27 cellular contexts compared by ENCODE assay signal in the genomic region with DNA sequence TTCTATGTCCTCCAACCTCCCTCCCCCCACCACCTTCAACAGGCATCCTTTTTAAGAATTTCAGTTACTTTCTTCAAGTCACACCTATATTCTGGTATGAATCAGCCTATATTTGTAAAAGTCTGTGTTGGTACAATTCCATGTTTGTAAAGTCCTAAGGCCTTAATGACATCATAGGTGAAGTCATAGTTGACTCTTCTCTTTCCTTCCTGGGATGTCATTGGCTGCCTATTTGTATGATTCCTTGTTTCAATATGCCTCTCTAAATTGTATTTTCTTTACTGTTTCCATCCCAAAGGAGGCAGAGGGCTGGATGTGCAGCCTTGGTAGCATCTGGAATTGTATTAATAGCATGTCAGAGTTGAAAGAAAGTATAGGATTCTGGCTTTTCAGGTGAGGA. TPM values are rescaled to one million over a fixed set of nuclear protein-coding genes. Genes with fewer than 3 reads are reported as not detected.
"Had no signal": no experiment of that assay in that cellular context is flagged by ENCODE, and none has a peak within 500 bp of the region (broad histone marks: within the 10 kb centered on the region; RNA-seq: fewer than 3 reads in every experiment).

No MANE protein-coding gene starts in this region.

- H3K4me3 ChIP-seq: left ventricle myocardium inferior, lung, mucosa of descending colon, ovary, right atrium auricular region, skin epidermis, stomach, testis, thyroid gland, transverse colon, upper lobe of left lung, vagina had no signal

- DNase-seq: hippocampal formation; immature natural killer cell; kidney; left ventricle myocardium inferior; midbrain; mucosa of descending colon; naive thymus-derived CD4-positive, alpha-beta T cell; ovary; stimulated activated CD4-positive, alpha-beta T cell treated with anti-CD3 and anti-CD28 coated beads, Interleukin-12 subunit alpha, Interleukin-12 subunit beta, amount 100 ng/mL, for 4 hours; stimulated activated CD4-positive, alpha-beta T cell treated with anti-CD3 and anti-CD28 coated beads, Interleukin-15, amount 100 ng/mL, for 24 hours; stimulated activated CD4-positive, alpha-beta T cell treated with anti-CD3 and anti-CD28 coated beads, Interleukin-2, amount 100 ng/mL, for 24 hours; stimulated activated CD4-positive, alpha-beta T cell treated with anti-CD3 and anti-CD28 coated beads, Interleukin-4, amount 100 ng/mL, for 1 hour; stimulated activated naive B cell treated with anti-CD40 and anti-IgM and Interleukin-4, amounts not matched to agents 10 μg/mL and 1 μg/mL and 100 μg/mL, for 72 hours; stimulated activated naive CD8-positive, alpha-beta T cell treated with anti-CD3 and anti-CD28 coated beads, Interleukin-15, Interleukin-2, amounts not matched to agents 100 U/mL and 50 U/mL, for 24 hours; stomach; testis; thyroid gland; transverse colon; upper lobe of left lung had no signal

- H3K27me3 ChIP-seq: ovary, right atrium auricular region, stomach, testis, thyroid gland, transverse colon, upper lobe of left lung, vagina had no signal

- H3K9me3 ChIP-seq: left ventricle myocardium inferior, mucosa of descending colon, ovary, right atrium auricular region, stomach, testis, thyroid gland, transverse colon, upper lobe of left lung, vagina had no signal

- FAIRE-seq: islet of Langerhans, kidney had no signal

- H3K27ac ChIP-seq: left ventricle myocardium inferior, ovary, right atrium auricular region, skin epidermis, stomach, testis, thyroid gland, transverse colon, upper lobe of left lung, vagina had no signal

- H3K36me3 ChIP-seq: ovary, thyroid gland, transverse colon, upper lobe of left lung, vagina had no signal

- ATAC-seq: mucosa of descending colon; naive thymus-derived CD4-positive, alpha-beta T cell; natural killer cell treated with Interleukin-12 subunit alpha and Interleukin-12 subunit beta and Interleukin-15 and Interleukin-18, amount 100 ng/mL, for 72 hours; sciatic nerve; stimulated activated naive B cell treated with anti-CD40 and anti-IgM and Interleukin-4, amounts not matched to agents 10 μg/mL and 1 μg/mL and 100 μg/mL, for 72 hours; stimulated activated naive CD8-positive, alpha-beta T cell treated with anti-CD3 and anti-CD28 coated beads, Interleukin-15, Interleukin-2, amounts not matched to agents 100 U/mL and 50 U/mL, for 24 hours had no signal

- H3K4me1 ChIP-seq: right atrium auricular region, stomach, testis, thyroid gland, transverse colon, upper lobe of left lung had no signal

RNA-seq across cellular contexts. Expression of gene ADAMTSL3, which starts 56.5 kb away (rescaled TPM):
- total RNA-seq: naive thymus-derived CD4-positive, alpha-beta T cell; natural killer cell treated with Interleukin-12 subunit alpha and Interleukin-12 subunit beta and Interleukin-15 and Interleukin-18, amount 100 ng/mL, for 72 hours; pulmonary artery endothelial cell had no signal
- polyA plus RNA-seq: immature natural killer cell; naive thymus-derived CD4-positive, alpha-beta T cell had no signal
